ENCODE assay signal across 10 cellular contexts in the genomic region with DNA sequence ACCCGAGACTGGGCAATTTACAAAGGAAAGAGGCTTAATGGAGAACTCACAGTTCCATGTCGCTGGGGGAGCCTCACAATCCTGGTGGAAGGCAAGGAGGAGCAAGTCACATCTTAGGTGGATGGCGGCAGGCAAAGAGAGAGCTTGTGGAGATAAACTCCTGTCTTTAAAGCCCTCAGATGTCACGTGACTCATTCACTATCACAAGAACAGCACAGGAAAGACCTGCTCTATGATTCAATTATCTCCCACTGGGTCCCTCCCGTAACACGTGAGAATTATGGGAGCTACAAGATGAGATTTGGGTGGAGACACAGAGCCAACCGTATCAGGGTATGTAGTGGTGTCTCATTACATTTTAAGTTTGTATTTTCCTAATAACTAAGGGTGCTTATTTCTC. TPM values are rescaled to one million over a fixed set of nuclear protein-coding genes. Genes with fewer than 3 reads are reported as not detected.
"Had no signal": no experiment of that assay in that cellular context is flagged by ENCODE, and none has a peak within 500 bp of the region (broad histone marks: within the 10 kb centered on the region; RNA-seq: fewer than 3 reads in every experiment).

No MANE protein-coding gene starts in this region.

RNA-seq across cellular contexts. Expression of gene GLIS1, which starts 21.5 kb away (rescaled TPM):
- total RNA-seq: left lobe of liver; left lung; left ventricle myocardium superior; lower lobe of right lung; lung microvascular endothelial cell; mammary epithelial cell; mononuclear cell; naive thymus-derived CD4-positive, alpha-beta T cell had no signal
- polyA plus RNA-seq: immature natural killer cell; keratinocyte; mammary epithelial cell; naive thymus-derived CD4-positive, alpha-beta T cell had no signal
